ENCODE assay signal across 8 cellular contexts in the genomic region with DNA sequence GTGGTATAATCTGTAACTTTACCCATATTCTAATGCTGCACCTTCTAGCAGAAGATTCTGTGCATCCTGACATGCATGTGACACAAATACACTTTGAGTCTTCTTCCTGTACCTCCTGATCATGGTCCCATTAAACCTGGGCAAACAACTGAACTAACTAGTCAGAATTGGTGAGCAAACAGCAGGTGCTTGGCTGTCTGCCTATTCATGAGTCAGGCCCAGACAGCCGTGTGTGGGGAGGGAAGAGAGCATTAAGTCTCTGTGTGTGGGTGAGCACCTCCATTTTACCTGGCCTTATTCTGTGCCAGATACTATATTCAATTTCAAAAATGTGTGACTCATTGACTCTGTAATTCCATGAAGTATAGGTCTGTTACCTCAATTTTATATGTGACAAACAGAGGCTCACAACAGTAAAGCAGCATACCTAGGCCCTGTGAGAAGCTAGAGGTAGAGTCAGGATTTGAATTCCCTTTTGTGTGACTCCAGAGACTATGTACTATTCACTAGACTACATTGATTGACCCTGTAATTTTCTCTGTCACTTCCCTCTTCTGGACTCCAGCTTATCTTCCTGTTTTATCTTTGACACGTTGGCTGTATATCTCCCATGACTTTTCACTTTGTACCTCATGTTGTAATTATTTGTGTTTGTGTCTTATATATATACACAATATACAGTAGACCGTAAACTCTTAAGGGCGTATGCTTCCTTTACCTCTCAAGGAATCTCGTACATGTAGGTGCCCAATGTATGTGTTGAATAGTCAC. TPM values are rescaled to one million over a fixed set of nuclear protein-coding genes. Genes with fewer than 3 reads are reported as not detected.
DNase-seq lines count a peak whose midpoint lies in the region; ATAC-seq and FAIRE-seq lines count a peak whose summit lies in the region.

No MANE protein-coding gene starts in this region.

- WGBS in neuronal stem cell (ENCODE audit: extremely low coverage in 2 of 2, insufficient read length in 2 of 2, insufficient replicate concordance in 1 of 2), 2 donors = no CpG with 5 or more reads among the region's 5 CpGs

- DNase-seq in GM19239 (ENCODE audit: insufficient read length, low spot score) (no peak), NCI-H226 (peak; percentile 82), retina (no peak), neuronal stem cell (ENCODE audit: low spot score) (no peak)
- peak; percentile 79 for DNase-seq in activated CD8-positive, alpha-beta memory T cell treated with anti-CD3 and anti-CD28 coated beads for 24 hours

- no peaks in the 10 kb centered on the region for H3K79me1 ChIP-seq in neuronal stem cell (ENCODE audit: low read depth, low read length)

- no peak overlapping the region for H3K4ac ChIP-seq in neuronal stem cell (ENCODE audit: low read length)

- H2AFZ ChIP-seq in neuronal stem cell (ENCODE audit: low read length) = no peak overlapping the region

- no peak overlapping the region for H4K91ac ChIP-seq in neuronal stem cell (ENCODE audit: low read depth, low read length, poor library complexity)

- H3K36me3 ChIP-seq in skeletal muscle tissue (ENCODE audit: control insufficient read depth in 3 of 3, insufficient read depth in 3 of 3, low read length in 3 of 3) (no peaks in the 10 kb centered on the region), neuronal stem cell (replicated peaks in 1 of 2; ENCODE audit: control insufficient read depth in 2 of 2, insufficient read depth in 2 of 2, low read length in 2 of 2) (peaks cover 0 to 9% of the 10 kb centered on the region in 2 donors)

- H2BK120ac ChIP-seq in neuronal stem cell (ENCODE audit: low read depth, low read length) = no peak overlapping the region

- no peak overlapping the region for H2BK15ac ChIP-seq in neuronal stem cell (ENCODE audit: low read length)

- H3K23ac ChIP-seq in neuronal stem cell (ENCODE audit: low read depth, low read length, poor library complexity) = no peak overlapping the region

- no peak overlapping the region for H2BK12ac ChIP-seq in neuronal stem cell (ENCODE audit: low read length)

- FAIRE-seq in GM19239 (lab: Jason Lieb, UNC) = peak; percentile 54

- H3K9ac ChIP-seq in skeletal muscle tissue (ENCODE audit: low read depth in 1 of 3, low read length in 3 of 3) = no peak overlapping the region
- H3K9ac ChIP-seq in neuronal stem cell (ENCODE audit: low read depth, low read length, poor library complexity) = no peak overlapping the region

- H3K18ac ChIP-seq in neuronal stem cell (ENCODE audit: low read length) = no peak overlapping the region

- H3K9me3 ChIP-seq in skeletal muscle tissue (ENCODE audit: control insufficient read depth in 3 of 3, low read length in 3 of 3) (no peaks in the 10 kb centered on the region), neuronal stem cell (replicated peaks in 1 of 2; ENCODE audit: control insufficient read depth in 2 of 2, insufficient read depth in 1 of 2, low read depth in 1 of 2, low read length in 2 of 2) (peaks cover 2 to 39% of the 10 kb centered on the region in 2 donors)

- H3K14ac ChIP-seq in neuronal stem cell (ENCODE audit: low read length) = no peak overlapping the region

- H4K8ac ChIP-seq in neuronal stem cell (ENCODE audit: low read depth, low read length) = no peak overlapping the region

- H2BK5ac ChIP-seq in neuronal stem cell (ENCODE audit: low read length) = no peak overlapping the region

- H3K4me2 ChIP-seq in neuronal stem cell (ENCODE audit: insufficient read depth, low read length, poor library complexity, severe bottlenecking) = no peak overlapping the region

- H3K27ac ChIP-seq in skeletal muscle tissue (ENCODE audit: low read depth, low read length) (peak overlapping the region; percentile 55), neuronal stem cell (replicated peaks; ENCODE audit: low read length) (no peak overlapping the region)

- no peak overlapping the region for H2AK5ac ChIP-seq in neuronal stem cell (ENCODE audit: low read depth, low read length)

- peaks cover 23 to 39% (median 34%) of the 10 kb centered on the region in 3 donors for H3K4me1 ChIP-seq in skeletal muscle tissue (ENCODE audit: control insufficient read depth in 3 of 3, insufficient read depth in 3 of 3, low read length in 3 of 3)
- H3K4me1 ChIP-seq in neuronal stem cell (ENCODE audit: control insufficient read depth in 2 of 2, insufficient read depth in 1 of 2, low read depth in 1 of 2, low read length in 2 of 2) = peaks cover 2 to 5% of the 10 kb centered on the region in 2 donors

- no peaks in the 10 kb centered on the region for H3K27me3 ChIP-seq in skeletal muscle tissue (ENCODE audit: control insufficient read depth in 3 of 3, insufficient read depth in 3 of 3, low read length in 3 of 3)
- H3K27me3 ChIP-seq in neuronal stem cell (ENCODE audit: control insufficient read depth in 3 of 3, insufficient read depth in 3 of 3, low read depth in 1 of 3, low read length in 3 of 3) = no peaks in the 10 kb centered on the region

- peak; percentile 98 for ATAC-seq in esophagus mucosa
- ATAC-seq in HG02642 (IDR thresholded peaks at IDR 0.05; ENCODE audit: poor library complexity, unreplicated experiment) = no peak

- H3K4me3 ChIP-seq in skeletal muscle tissue (ENCODE audit: low read length in 3 of 3) (no peak overlapping the region), neuronal stem cell (ENCODE audit: low read length in 2 of 2) (no peak overlapping the region)

RNA-seq across cellular contexts. Expression of gene SUSD6, which starts 32.2 kb away (rescaled TPM):
- total RNA-seq in esophagus mucosa (35.2 TPM), skeletal muscle tissue (10.4 TPM)
- polyA plus RNA-seq in neuronal stem cell (2013, experiment 1 of 2) = 5.6 TPM
- polyA plus RNA-seq in neuronal stem cell (2013, experiment 2 of 2) = 5.6 TPM

Comparison
In these comparisons a context has a peak if more than half of its experiments do, and no peak if none do; other contexts are left out.
1. DNase-seq: peak in NCI-H226 (single experiment) and activated CD8-positive, alpha-beta memory T cell treated with anti-CD3 and anti-CD28 coated beads for 24 hours (single experiment); none in GM19239 (single experiment), retina (single experiment) and neuronal stem cell (single experiment).